21 cellular contexts compared by ENCODE assay signal in genomic region chr1:238123201-238123600, GRCh38.
DNase-seq lines count a peak whose midpoint lies in the region; ATAC-seq, FAIRE-seq and TF ChIP-seq lines count a peak whose summit lies in the region.
"Had no signal": no experiment of that assay in that cellular context is flagged by ENCODE, and none has a peak within 500 bp of the region (broad histone marks: within the 10 kb centered on the region; RNA-seq: fewer than 3 reads in every experiment).

No MANE protein-coding gene starts in this region.

- no peak overlapping the region for H3K56ac ChIP-seq in H1 (replicated peaks; ENCODE audit: insufficient read length, low read depth, low read length)

- no peaks in the 10 kb centered on the region for H3K23me2 ChIP-seq in H1 (ENCODE audit: low read depth, low read length)

- no peak overlapping the region for H4K5ac ChIP-seq in H1 (ENCODE audit: insufficient read length, low read depth, low read length)

- H3K4me1 ChIP-seq in H1 (replicated peaks in 1 of 4; ENCODE audit: control insufficient read depth in 3 of 4, insufficient read depth in 4 of 4, low read length in 3 of 4): no peaks in the 10 kb centered on the region; a peak in 1 of 7 replicates
- H3K4me1 ChIP-seq: BE2C, BLaER1 had no signal

- H3K4me3 ChIP-seq in H1 (ENCODE audit: extremely low read depth in 1 of 4, insufficient read depth in 2 of 4, low read depth in 3 of 4, low read length in 4 of 4) (no peak overlapping the region), neural cell (ENCODE audit: low read length) (no peak overlapping the region)
- H3K4me3 ChIP-seq: BLaER1 had no signal

- TF ChIP-seq EP300 in H1 (IDR thresholded peaks at IDR 0.05; ENCODE audit: borderline replicate concordance in 1 of 2, low read depth in 2 of 2, low read length in 2 of 2) (no peak), neural cell (conservative IDR thresholded peaks at IDR 0.05; ENCODE audit: poor library complexity, severe bottlenecking) (no peak)

- WGBS in H1 (ENCODE audit: extremely low coverage in 1 of 2, insufficient coverage in 1 of 2, insufficient read length in 1 of 2, insufficient replicate concordance in 2 of 2, low coverage in 1 of 2, low lambda C conversion rate in 2 of 2, missing lambda C conversion rate in 1 of 2), 2 experiments: 85% methylated on average over 3 of the region's 3 CpGs; no CpG with 5 or more reads in 1 of the 2 experiments

- no peak overlapping the region for H2BK5ac ChIP-seq in H1 (ENCODE audit: low read depth, low read length)

- TF ChIP-seq RAD21 in H1 (IDR thresholded peaks at IDR 0.05 in 1 of 2, conservative IDR thresholded peaks at IDR 0.05 in 1 of 2; ENCODE audit: low read depth in 2 of 2, low read length in 2 of 2): no peak
- TF ChIP-seq RAD21 in neural cell (conservative IDR thresholded peaks at IDR 0.05): no peak

- DNase-seq in H1 (ENCODE audit: low read depth in 1 of 2, low spot score in 2 of 2): no peak
- DNase-seq in putamen (ENCODE audit: low spot score): peak; percentile 56
- DNase-seq in DMS79 (lab: John Stamatoyannopoulos, UW): no peak
- DNase-seq in DMS153 treated with DMSO at 0.1 percent for 48 hours (lab: John Stamatoyannopoulos, UW; ENCODE audit: unreplicated experiment): no peak
- DNase-seq: 8988T; ACHN; BE2C; C1 segment of cervical spinal cord; CD4-positive, alpha-beta memory T cell; CD4-positive, CD25-positive, alpha-beta regulatory T cell; CD8-positive, alpha-beta memory T cell; COR-L47; DMS53; DMS79 treated with DMSO at 0.1 percent for 48 hours; GF-D8 had no signal

- H2BK12ac ChIP-seq in H1 (ENCODE audit: low read depth, low read length): no peak overlapping the region; the same call in 1 of the 2 replicates

- H2AK5ac ChIP-seq in H1 (ENCODE audit: low read depth, low read length): no peak overlapping the region

- TF ChIP-seq CTCF in H1 (IDR thresholded peaks at IDR 0.05; ENCODE audit: control extremely low read depth in 1 of 3, insufficient read depth in 1 of 3, low read depth in 1 of 3, low read length in 3 of 3) (no peak), neural cell (IDR thresholded peaks at IDR 0.05; ENCODE audit: poor library complexity, severe bottlenecking) (no peak)

- H3K79me2 ChIP-seq in H1 (ENCODE audit: control insufficient read depth in 1 of 2, insufficient read depth in 2 of 2, low read length in 2 of 2) (no peaks in the 10 kb centered on the region), neural cell (replicated peaks; ENCODE audit: insufficient read depth, low read length) (no peaks in the 10 kb centered on the region)

- peak overlapping the region; percentile 53 for H3K4ac ChIP-seq in H1 (replicated peaks; ENCODE audit: insufficient read length, low read depth, low read length)

- no peaks in the 10 kb centered on the region for H3K9me2 ChIP-seq in neural cell (ENCODE audit: insufficient read depth, low read length)

- POLR2A ChIA-PET in H1 (lab: Charles Lee; ENCODE audit: partially characterized antibody): no interaction called here

- H2BK20ac ChIP-seq in H1 (ENCODE audit: low read length): no peak overlapping the region

- no peaks in the 10 kb centered on the region for H3F3A ChIP-seq in neural cell (ENCODE audit: insufficient read depth, low read length, poor library complexity, severe bottlenecking)

- no peak overlapping the region for H2BK15ac ChIP-seq in H1 (ENCODE audit: low read length)

- no peak overlapping the region for H3K18ac ChIP-seq in H1 (ENCODE audit: extremely low read depth, low read length)

- no peak overlapping the region for H3K23ac ChIP-seq in H1 (ENCODE audit: insufficient read length)

- no peak overlapping the region for H3K27ac ChIP-seq in H1 (ENCODE audit: low read depth, low read length)
- peak overlapping the region; percentile 5 for H3K27ac ChIP-seq in neural cell (ENCODE audit: low read length)
- H3K27ac ChIP-seq: BLaER1 had no signal

- no peaks in the 10 kb centered on the region for H3K79me1 ChIP-seq in H1 (ENCODE audit: low read depth, low read length)

- H3K9ac ChIP-seq in H1 (replicated peaks in 1 of 4; ENCODE audit: extremely low read depth in 1 of 4, low read depth in 3 of 4, low read length in 3 of 4): no peak overlapping the region
- H3K9ac ChIP-seq in neural cell (ENCODE audit: low read length): no peak overlapping the region
- H3K9ac ChIP-seq: BLaER1 had no signal

- H2AFZ ChIP-seq in H1 (ENCODE audit: low read length): no peak overlapping the region
- no peak overlapping the region for H2AFZ ChIP-seq in neural cell (ENCODE audit: low read depth, low read length)

- no peak overlapping the region for H3K4me2 ChIP-seq in H1 (ENCODE audit: insufficient read depth in 1 of 2, low read depth in 2 of 2, low read length in 2 of 2)
- H3K4me2 ChIP-seq in neural cell (ENCODE audit: low read length): no peak overlapping the region
- H3K4me2 ChIP-seq: BLaER1 had no signal

- no peak for TF ChIP-seq POLR2A in H1 (IDR thresholded peaks at IDR 0.05; ENCODE audit: control extremely low read depth in 1 of 2, low read depth in 2 of 2, low read length in 2 of 2)

- no peak overlapping the region for H3K14ac ChIP-seq in H1 (ENCODE audit: insufficient read length)

- H3K9me3 ChIP-seq in H1 (ENCODE audit: insufficient read depth in 2 of 2, low read depth in 1 of 2, low read length in 1 of 2) (no peaks in the 10 kb centered on the region), neural cell (ENCODE audit: low read length) (no peaks in the 10 kb centered on the region)
- H3K9me3 ChIP-seq: BE2C, BLaER1 had no signal

- H2BK120ac ChIP-seq in H1 (replicated peaks; ENCODE audit: low read depth, low read length): no peak overlapping the region

- no peak for ATAC-seq in HG03280 (IDR thresholded peaks at IDR 0.05; ENCODE audit: unreplicated experiment)

- CTCF ChIA-PET in H1 (lab: Charles Lee; ENCODE audit: partially characterized antibody): interaction anchor here (1.2 to 2.0 kb wide), 2 partner anchors 113 to 259 kb away, joined by 4 to 5 read pairs; no protein-coding TSS in a partner anchor

- FAIRE-seq in H1 (lab: Jason Lieb, UNC): no peak
- FAIRE-seq: A204.1, G401.6, GM12891 had no signal

- H4K91ac ChIP-seq in H1 (replicated peaks; ENCODE audit: insufficient read length, low read length): no peak overlapping the region

- H4K20me1 ChIP-seq in H1 (replicated peaks in 1 of 2; ENCODE audit: control insufficient read depth in 1 of 2, insufficient read depth in 2 of 2, low read length in 2 of 2) (no peaks in the 10 kb centered on the region), neural cell (ENCODE audit: insufficient read depth) (no peaks in the 10 kb centered on the region)
- H4K20me1 ChIP-seq: BLaER1 had no signal

- H3K36me3 ChIP-seq in H1 (ENCODE audit: control insufficient read depth in 2 of 4, insufficient read depth in 4 of 4, low read length in 3 of 4) (no peaks in the 10 kb centered on the region), neural cell (ENCODE audit: insufficient read depth, low read length) (no peaks in the 10 kb centered on the region)
- H3K36me3 ChIP-seq: BE2C, BLaER1 had no signal

- H4K8ac ChIP-seq in H1 (ENCODE audit: extremely low read depth, insufficient read depth, low read length): no peak overlapping the region

- H3K27me3 ChIP-seq in H1 (replicated peaks in 1 of 4; ENCODE audit: control insufficient read depth in 3 of 4, extremely low read depth in 1 of 4, insufficient read depth in 3 of 4, low read length in 3 of 4): no peaks in the 10 kb centered on the region
- H3K27me3 ChIP-seq in neural cell (ENCODE audit: insufficient read depth, low read depth, low read length): no peaks in the 10 kb centered on the region
- H3K27me3 ChIP-seq: BE2C, BLaER1 had no signal

TF ChIP-seq in H1, 55 proteins besides CTCF, POLR2A, EP300 and RAD21:
- TF ChIP-seq SAP30 (IDR thresholded peaks at IDR 0.05; ENCODE audit: insufficient read depth, insufficient replicate concordance, low read length): no peak

TF ChIP-seq in neural cell, 6 proteins besides CTCF, POLR2A, EP300 and RAD21:
- TF ChIP-seq EZH2 (IDR thresholded peaks at IDR 0.05; ENCODE audit: borderline replicate concordance, insufficient read depth, low read length, poor library complexity, severe bottlenecking) (no peak), TAF1 (IDR thresholded peaks at IDR 0.05; ENCODE audit: low read depth) (no peak), POLR2AphosphoS5 (IDR thresholded peaks at IDR 0.05) (no peak)
- TF ChIP-seq, protein P1, sequence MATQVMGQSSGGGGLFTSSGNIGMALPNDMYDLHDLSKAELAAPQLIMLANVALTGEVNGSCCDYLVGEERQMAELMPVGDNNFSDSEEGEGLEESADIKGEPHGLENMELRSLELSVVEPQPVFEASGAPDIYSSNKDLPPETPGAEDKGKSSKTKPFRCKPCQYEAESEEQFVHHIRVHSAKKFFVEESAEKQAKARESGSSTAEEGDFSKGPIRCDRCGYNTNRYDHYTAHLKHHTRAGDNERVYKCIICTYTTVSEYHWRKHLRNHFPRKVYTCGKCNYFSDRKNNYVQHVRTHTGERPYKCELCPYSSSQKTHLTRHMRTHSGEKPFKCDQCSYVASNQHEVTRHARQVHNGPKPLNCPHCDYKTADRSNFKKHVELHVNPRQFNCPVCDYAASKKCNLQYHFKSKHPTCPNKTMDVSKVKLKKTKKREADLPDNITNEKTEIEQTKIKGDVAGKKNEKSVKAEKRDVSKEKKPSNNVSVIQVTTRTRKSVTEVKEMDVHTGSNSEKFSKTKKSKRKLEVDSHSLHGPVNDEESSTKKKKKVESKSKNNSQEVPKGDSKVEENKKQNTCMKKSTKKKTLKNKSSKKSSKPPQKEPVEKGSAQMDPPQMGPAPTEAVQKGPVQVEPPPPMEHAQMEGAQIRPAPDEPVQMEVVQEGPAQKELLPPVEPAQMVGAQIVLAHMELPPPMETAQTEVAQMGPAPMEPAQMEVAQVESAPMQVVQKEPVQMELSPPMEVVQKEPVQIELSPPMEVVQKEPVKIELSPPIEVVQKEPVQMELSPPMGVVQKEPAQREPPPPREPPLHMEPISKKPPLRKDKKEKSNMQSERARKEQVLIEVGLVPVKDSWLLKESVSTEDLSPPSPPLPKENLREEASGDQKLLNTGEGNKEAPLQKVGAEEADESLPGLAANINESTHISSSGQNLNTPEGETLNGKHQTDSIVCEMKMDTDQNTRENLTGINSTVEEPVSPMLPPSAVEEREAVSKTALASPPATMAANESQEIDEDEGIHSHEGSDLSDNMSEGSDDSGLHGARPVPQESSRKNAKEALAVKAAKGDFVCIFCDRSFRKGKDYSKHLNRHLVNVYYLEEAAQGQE (IDR thresholded peaks at IDR 0.05; ENCODE audit: borderline replicate concordance): peak; percentile 23
